Comparison of ENCODE assay signal across 1 cellular context in the genomic region with DNA sequence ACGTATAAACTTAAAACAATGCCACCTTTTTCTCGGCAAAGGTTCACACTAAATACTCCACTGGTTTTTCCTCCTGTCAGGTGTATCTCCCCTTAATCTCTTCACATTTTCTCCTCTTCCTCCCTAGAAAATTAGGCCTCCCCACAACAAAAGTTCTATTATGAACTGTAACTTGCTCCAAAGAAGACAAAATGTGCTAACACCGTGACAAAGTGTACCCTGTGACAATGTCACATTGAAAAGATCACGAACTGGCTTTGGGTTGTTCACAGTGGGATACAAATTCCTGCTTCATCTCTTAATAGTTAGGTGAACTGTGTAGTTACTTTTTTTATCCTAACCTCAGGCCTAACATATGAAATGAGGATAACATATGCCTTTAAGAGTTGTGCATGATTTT.
TF ChIP-seq lines count a peak whose summit lies in the region.

No MANE protein-coding gene starts in this region.

TF ChIP-seq in HepG2, 621 proteins besides CTCF, POLR2A, EP300 and RAD21:
- TF ChIP-seq ZNF850 (CRISPR knock-in tag; conservative IDR thresholded peaks at IDR 0.05) (no peak), RBM22 (optimal IDR thresholded peaks at IDR 0.05; ENCODE audit: low read length) (peak; percentile 53)
